32 cellular contexts compared by ENCODE assay signal in the genomic region with DNA sequence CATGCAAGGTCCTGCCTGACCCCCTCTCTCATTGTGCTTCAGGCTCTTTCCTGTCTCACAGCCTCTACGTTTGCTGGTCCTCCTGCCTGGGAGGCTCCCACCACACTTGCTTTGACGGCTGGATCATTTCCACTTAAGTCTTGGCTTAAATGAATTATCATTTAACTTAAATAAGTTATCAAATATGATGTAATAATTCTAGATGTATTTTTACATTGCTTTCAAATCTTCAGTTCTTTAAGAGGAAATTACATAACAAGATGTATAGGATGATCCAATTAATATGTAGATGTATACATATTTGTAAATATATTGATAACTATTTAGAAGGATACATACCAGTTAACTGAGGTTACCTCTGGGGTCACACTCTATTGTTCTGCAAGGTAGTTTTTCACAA.
"Had no signal": no experiment of that assay in that cellular context is flagged by ENCODE, and none has a peak within 500 bp of the region (broad histone marks: within the 10 kb centered on the region; RNA-seq: fewer than 3 reads in every experiment).

No MANE protein-coding gene starts in this region.

- FAIRE-seq: bronchial epithelial cell, TTC549 had no signal

- H3K27ac ChIP-seq: adrenal gland, ascending aorta, cardiac muscle cell, VCaP had no signal

- DNase-seq: activated B cell treated with CpG ODN at 0.5 μM for 24 hours; activated CD4-positive, alpha-beta memory T cell treated with anti-CD3 and anti-CD28 coated beads for 36 hours; activated CD4-positive, alpha-beta T cell treated with anti-CD3 and anti-CD28 coated beads for 4 hours; activated CD4-positive, alpha-beta T cell treated with anti-CD3 and anti-CD28 coated beads, Interleukin-2, amount 10 ng/mL, durations not matched to agents 24 days and 14 days; activated CD4-positive, alpha-beta T cell treated with anti-CD3 and anti-CD28 coated beads, Interleukin-2, amount 50 U/mL, for 1 hour; activated CD4-positive, alpha-beta T cell treated with anti-CD3 and anti-CD28 coated beads, Interleukin-2, amount 50 U/mL, for 4 hours; activated CD4-positive, CD25-positive, alpha-beta regulatory T cell treated with anti-CD3 and anti-CD28 coated beads, Interleukin-2, amount 50 U/mL, for 72 hours; activated CD8-positive, alpha-beta memory T cell treated with anti-CD3 and anti-CD28 coated beads, Interleukin-2, amount 50 U/mL, for 4 hours; activated CD8-positive, alpha-beta T cell treated with anti-CD3 and anti-CD28 coated beads for 36 hours; activated effector memory CD4-positive, alpha-beta T cell treated with anti-CD3 and anti-CD28 coated beads, Interleukin-2, amount 50 U/mL, for 16 hours; activated gamma-delta T cell treated with Interleukin-2 at 50 U/mL for 16 hours; activated naive CD4-positive, alpha-beta T cell; activated naive CD4-positive, alpha-beta T cell treated with anti-CD3 and anti-CD28 coated beads for 36 hours; activated naive CD4-positive, alpha-beta T cell treated with anti-CD3 and anti-CD28 coated beads, Interleukin-2, amount 50 U/mL, for 16 hours; activated naive CD8-positive, alpha-beta T cell treated with anti-CD3 and anti-CD28 coated beads for 36 hours; activated T-cell treated with anti-CD3 and anti-CD28 coated beads for 4 hours; activated T-cell treated with anti-CD3 and anti-CD28 coated beads, Interleukin-2, amount 50 U/mL, for 1 hour; activated T-cell treated with anti-CD3 and anti-CD28 coated beads, Interleukin-2, amount 50 U/mL, for 4 hours; activated T-cell treated with anti-CD3 and anti-CD28 coated beads, Interleukin-2, amount 50 U/mL, for 72 hours; adrenal gland; amniotic stem cell; caudate nucleus; cerebellar nuclear complex; T-helper 2 cell; T-helper 9 cell had no signal

- ATAC-seq: activated CD8-positive, alpha-beta T cell treated with anti-CD3 and anti-CD28 coated beads for 36 hours; activated naive CD4-positive, alpha-beta T cell treated with anti-CD3 and anti-CD28 coated beads, Interleukin-2, amount 50 U/mL, for 72 hours; activated T-cell treated with anti-CD3 and anti-CD28 coated beads, Interleukin-2, amount 50 U/mL, for 4 hours; activated T-cell treated with anti-CD3 and anti-CD28 coated beads, Interleukin-2, amount 50 U/mL, for 72 hours; activated T-helper 17 cell treated with anti-CD3 and anti-CD28 coated beads, Interleukin-2, amount 50 U/mL, for 72 hours had no signal
